11 cellular contexts compared by ENCODE assay signal in genomic region chr7:74429153-74429747, GRCh38. TPM values are rescaled to one million over a fixed set of nuclear protein-coding genes. Genes with fewer than 3 reads are reported as not detected.
DNase-seq lines count a peak whose midpoint lies in the region; TF ChIP-seq lines count a peak whose summit lies in the region.
"Had no signal": no experiment of that assay in that cellular context is flagged by ENCODE, and none has a peak within 500 bp of the region (broad histone marks: within the 10 kb centered on the region; RNA-seq: fewer than 3 reads in every experiment).

No MANE protein-coding gene starts in this region.

- no peak overlapping the region for H3K4me2 ChIP-seq in neural progenitor cell
- H3K4me2 ChIP-seq: smooth muscle cell had no signal

- no peaks in the 10 kb centered on the region for H3F3A ChIP-seq in neural progenitor cell (ENCODE audit: low read depth)

- H3K79me2 ChIP-seq in neural progenitor cell (ENCODE audit: low read depth), result no peaks in the 10 kb centered on the region

- H3K27ac ChIP-seq in endodermal cell (ENCODE audit: low read depth, low read length) (no peak overlapping the region), neural progenitor cell (no peak overlapping the region)

- H4K20me1 ChIP-seq in neural progenitor cell (ENCODE audit: low read depth), result no peaks in the 10 kb centered on the region

- H3K9me3 Mint-ChIP-seq in endodermal cell (no peaks in the 10 kb centered on the region), neural progenitor cell (no peaks in the 10 kb centered on the region)

- H3K9me3 ChIP-seq in endodermal cell (ENCODE audit: control insufficient read depth, low read length) (no peaks in the 10 kb centered on the region), neural progenitor cell (ENCODE audit: low read depth) (no peaks in the 10 kb centered on the region)

- H3K36me3 ChIP-seq in endodermal cell (ENCODE audit: control insufficient read depth, insufficient read depth, low read length), result no peaks in the 10 kb centered on the region
- H3K36me3 ChIP-seq in neural progenitor cell, result no peaks in the 10 kb centered on the region

- TF ChIP-seq POLR2A in NB4 (IDR thresholded peaks at IDR 0.05; ENCODE audit: extremely low read depth, insufficient read length), result no peak

- TF ChIP-seq CTCF in NB4 (IDR thresholded peaks at IDR 0.05; ENCODE audit: low read depth, low read length) (no peak), endodermal cell (conservative IDR thresholded peaks at IDR 0.05) (no peak), neural progenitor cell (IDR thresholded peaks at IDR 0.05) (no peak)

- H3K27ac Mint-ChIP-seq in endodermal cell (peak overlapping the region; percentile 17), neural progenitor cell (no peak overlapping the region)

- DNase-seq in EL, result peak; percentile 69
- peak; percentile 72 for DNase-seq in NB4 (ENCODE audit: low read depth)
- peak; percentile 89 for DNase-seq in endodermal cell
- DNase-seq in neural progenitor cell (ENCODE audit: low spot score), result peak; percentile 23
- DNase-seq in NCI-H2171 treated with DMSO at 0.1 percent for 48 hours (lab: John Stamatoyannopoulos, UW), result no peak
- no peak for DNase-seq in NCI-H774 (lab: John Stamatoyannopoulos, UW)
- DNase-seq in central memory CD4-positive, alpha-beta T cell, result no peak
- DNase-seq in NCI-H446 (lab: John Stamatoyannopoulos, UW), result no peak
- DNase-seq: PC-3 had no signal

- no peaks in the 10 kb centered on the region for H3K4me1 ChIP-seq in endodermal cell (ENCODE audit: control insufficient read depth, insufficient read depth, low read length)
- no peaks in the 10 kb centered on the region for H3K4me1 ChIP-seq in neural progenitor cell

- H3K4me3 ChIP-seq in NB4 (ENCODE audit: low read depth, low read length) (no peak overlapping the region), endodermal cell (ENCODE audit: low read length) (no peak overlapping the region), neural progenitor cell (no peak overlapping the region)
- H3K4me3 ChIP-seq: K562, smooth muscle cell had no signal

- H3K4me1 Mint-ChIP-seq in endodermal cell (peaks cover 9% of the 10 kb centered on the region), neural progenitor cell (peaks cover 17% of the 10 kb centered on the region)

- no peaks in the 10 kb centered on the region for H3K27me3 Mint-ChIP-seq in endodermal cell (ENCODE audit: insufficient read depth)
- H3K27me3 Mint-ChIP-seq in neural progenitor cell (ENCODE audit: insufficient read depth, low read depth), result peaks cover 5% of the 10 kb centered on the region

- 40 to 58% methylated on average over 17 of the region's 17 CpGs for WGBS in endodermal cell (ENCODE audit: insufficient coverage in 1 of 2, insufficient read length in 1 of 2), 2 experiments

- no peak overlapping the region for H3K9ac ChIP-seq in endodermal cell (ENCODE audit: extremely low read depth, low read length, poor library complexity, severe bottlenecking)
- H3K9ac ChIP-seq in neural progenitor cell, result no peak overlapping the region

- no peaks in the 10 kb centered on the region for H3K36me3 Mint-ChIP-seq in endodermal cell (ENCODE audit: low read depth)
- H3K36me3 Mint-ChIP-seq in neural progenitor cell, result no peaks in the 10 kb centered on the region

- H3K27me3 ChIP-seq in endodermal cell (ENCODE audit: control insufficient read depth, insufficient read depth, low read length, poor library complexity, severe bottlenecking) (no peaks in the 10 kb centered on the region), neural progenitor cell (no peaks in the 10 kb centered on the region)

- H2AFZ ChIP-seq in neural progenitor cell (replicated peaks), result peak overlapping the region; percentile 70

- H3K4me3 Mint-ChIP-seq in endodermal cell, result no peak overlapping the region
- H3K4me3 Mint-ChIP-seq in neural progenitor cell, result no peak overlapping the region

RNA-seq across cellular contexts. Expression of gene GTF2IRD1, which starts 24.5 kb away (rescaled TPM):
- total RNA-seq in endodermal cell, result 10 to 100 TPM; 54.8 to 84.4 TPM
- polyA plus RNA-seq in endodermal cell (2013, experiment 1 of 2), result 54.6 TPM
- polyA plus RNA-seq in endodermal cell (2013, experiment 2 of 2), result 54.2 TPM
- total RNA-seq in neural progenitor cell (ENCODE audit: low replicate concordance), result 25.6 and 48.5 TPM in 2 replicates

Comparison
In these comparisons a context has a peak if more than half of its experiments do, and no peak if none do; other contexts are left out.
1. DNase-seq: peak in EL (single experiment), NB4 (single experiment), endodermal cell (single experiment) and neural progenitor cell (single experiment); none in NCI-H2171 treated with DMSO at 0.1 percent for 48 hours (single experiment), NCI-H774 (single experiment), central memory CD4-positive, alpha-beta T cell (single experiment) and NCI-H446 (0 of 2).